1 cellular context compared by ENCODE assay signal in the genomic region with DNA sequence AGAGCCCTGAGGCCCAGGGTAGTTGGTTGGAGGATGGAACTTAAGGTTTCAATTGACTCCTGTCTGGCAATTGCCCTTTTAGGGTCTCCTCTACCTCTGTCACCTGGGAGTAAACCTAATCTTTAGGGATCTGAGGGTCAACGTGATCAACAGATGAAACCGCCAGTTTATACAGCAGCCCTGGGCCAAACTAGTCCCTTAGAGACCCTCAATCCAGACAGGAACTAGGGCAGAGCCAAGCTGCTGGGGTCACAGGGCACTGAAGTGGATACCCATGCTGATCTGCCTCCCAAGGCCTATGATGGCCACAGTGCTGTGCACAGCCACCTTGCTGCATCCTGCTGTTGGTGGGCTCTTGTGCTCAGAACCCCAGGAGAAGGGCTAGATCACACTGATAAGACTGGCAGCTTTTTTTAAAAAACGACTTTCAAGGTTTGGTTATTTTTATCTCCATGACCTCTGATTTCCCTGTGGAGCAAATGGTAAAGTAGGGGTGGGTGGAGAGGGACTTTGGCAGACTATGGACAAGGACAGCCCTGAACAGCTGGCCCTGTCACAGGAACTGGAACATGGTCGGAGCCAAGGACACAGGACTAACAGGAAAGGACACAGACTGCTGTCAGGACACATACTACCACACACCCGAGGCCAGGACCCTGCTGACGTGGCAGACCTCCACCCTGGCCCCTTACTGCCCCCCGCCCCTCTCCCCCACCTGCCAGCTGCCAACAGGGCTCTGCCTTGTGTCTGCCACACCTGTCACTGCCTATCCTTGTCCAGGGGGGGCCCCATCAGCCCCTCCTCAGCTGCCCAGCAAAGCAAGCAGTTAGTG.
A peak's percentile ranks its signal among the peaks of the same experiment; 100 is the strongest.
TF ChIP-seq lines count a peak whose summit lies in the region.

No MANE protein-coding gene starts in this region.

TF ChIP-seq in HepG2, 621 proteins besides CTCF, POLR2A, EP300 and RAD21 (continued from another document and continues in another):
- TF ChIP-seq ZNF687 (CRISPR knock-in tag; IDR thresholded peaks at IDR 0.05) (peak; percentile 85), JARID2 (CRISPR knock-in tag; IDR thresholded peaks at IDR 0.05; ENCODE audit: insufficient replicate concordance) (no peak), YEATS2 (CRISPR knock-in tag; IDR thresholded peaks at IDR 0.05; ENCODE audit: borderline replicate concordance) (peak; percentile 33; the same call in 1 of the 2 replicates), ZNF781 (CRISPR knock-in tag; IDR thresholded peaks at IDR 0.05; ENCODE audit: borderline replicate concordance, not compliant biosample characterization) (peak; percentile 37), NFIB (CRISPR knock-in tag; IDR thresholded peaks at IDR 0.05; ENCODE audit: borderline replicate concordance) (no peak; the same call in 1 of the 2 replicates), XBP1 (CRISPR knock-in tag; IDR thresholded peaks at IDR 0.05) (0 out of 2 replicates have a peak, but pooled peaks have one; percentile 75), ETV5 (CRISPR knock-in tag; IDR thresholded peaks at IDR 0.05; ENCODE audit: borderline replicate concordance) (peak; percentile 73; the same call in 1 of the 2 replicates), ZNF335 (CRISPR knock-in tag; IDR thresholded peaks at IDR 0.05) (0 out of 2 replicates have a peak, but pooled peaks have one; percentile 28), ZBTB40 (IDR thresholded peaks at IDR 0.05) (no peak), ZBTB40 (CRISPR knock-in tag; IDR thresholded peaks at IDR 0.05) (0 out of 2 replicates have a peak, but pooled peaks have one; percentile 36), ZNF547 (CRISPR knock-in tag; IDR thresholded peaks at IDR 0.05) (peak; percentile 62), ZKSCAN8 (CRISPR knock-in tag; IDR thresholded peaks at IDR 0.05; ENCODE audit: borderline replicate concordance) (0 out of 2 replicates have a peak, but pooled peaks have one; percentile 23), ZNF619 (CRISPR knock-in tag; IDR thresholded peaks at IDR 0.05) (peak; percentile 91; the same call in 1 of the 2 replicates), KAT8 (CRISPR knock-in tag; IDR thresholded peaks at IDR 0.05) (peak; percentile 79), IRF2 (CRISPR knock-in tag; IDR thresholded peaks at IDR 0.05) (peak; percentile 66), ZBTB46 (CRISPR knock-in tag; IDR thresholded peaks at IDR 0.05; ENCODE audit: borderline replicate concordance) (no peak), FOXA3 (CRISPR knock-in tag; IDR thresholded peaks at IDR 0.05) (peak; percentile 54), GATAD1 (CRISPR knock-in tag; IDR thresholded peaks at IDR 0.05) (0 out of 2 replicates have a peak, but pooled peaks have one; percentile 28), ZNF101 (CRISPR knock-in tag; IDR thresholded peaks at IDR 0.05; ENCODE audit: borderline replicate concordance, low read depth) (no peak), TCF7 (IDR thresholded peaks at IDR 0.05; ENCODE audit: low read depth) (no peak), ZNF577 (CRISPR knock-in tag; IDR thresholded peaks at IDR 0.05; ENCODE audit: borderline replicate concordance, low read depth) (no peak), SRY (CRISPR knock-in tag; IDR thresholded peaks at IDR 0.05) (no peak)
- TF ChIP-seq, protein P1, sequence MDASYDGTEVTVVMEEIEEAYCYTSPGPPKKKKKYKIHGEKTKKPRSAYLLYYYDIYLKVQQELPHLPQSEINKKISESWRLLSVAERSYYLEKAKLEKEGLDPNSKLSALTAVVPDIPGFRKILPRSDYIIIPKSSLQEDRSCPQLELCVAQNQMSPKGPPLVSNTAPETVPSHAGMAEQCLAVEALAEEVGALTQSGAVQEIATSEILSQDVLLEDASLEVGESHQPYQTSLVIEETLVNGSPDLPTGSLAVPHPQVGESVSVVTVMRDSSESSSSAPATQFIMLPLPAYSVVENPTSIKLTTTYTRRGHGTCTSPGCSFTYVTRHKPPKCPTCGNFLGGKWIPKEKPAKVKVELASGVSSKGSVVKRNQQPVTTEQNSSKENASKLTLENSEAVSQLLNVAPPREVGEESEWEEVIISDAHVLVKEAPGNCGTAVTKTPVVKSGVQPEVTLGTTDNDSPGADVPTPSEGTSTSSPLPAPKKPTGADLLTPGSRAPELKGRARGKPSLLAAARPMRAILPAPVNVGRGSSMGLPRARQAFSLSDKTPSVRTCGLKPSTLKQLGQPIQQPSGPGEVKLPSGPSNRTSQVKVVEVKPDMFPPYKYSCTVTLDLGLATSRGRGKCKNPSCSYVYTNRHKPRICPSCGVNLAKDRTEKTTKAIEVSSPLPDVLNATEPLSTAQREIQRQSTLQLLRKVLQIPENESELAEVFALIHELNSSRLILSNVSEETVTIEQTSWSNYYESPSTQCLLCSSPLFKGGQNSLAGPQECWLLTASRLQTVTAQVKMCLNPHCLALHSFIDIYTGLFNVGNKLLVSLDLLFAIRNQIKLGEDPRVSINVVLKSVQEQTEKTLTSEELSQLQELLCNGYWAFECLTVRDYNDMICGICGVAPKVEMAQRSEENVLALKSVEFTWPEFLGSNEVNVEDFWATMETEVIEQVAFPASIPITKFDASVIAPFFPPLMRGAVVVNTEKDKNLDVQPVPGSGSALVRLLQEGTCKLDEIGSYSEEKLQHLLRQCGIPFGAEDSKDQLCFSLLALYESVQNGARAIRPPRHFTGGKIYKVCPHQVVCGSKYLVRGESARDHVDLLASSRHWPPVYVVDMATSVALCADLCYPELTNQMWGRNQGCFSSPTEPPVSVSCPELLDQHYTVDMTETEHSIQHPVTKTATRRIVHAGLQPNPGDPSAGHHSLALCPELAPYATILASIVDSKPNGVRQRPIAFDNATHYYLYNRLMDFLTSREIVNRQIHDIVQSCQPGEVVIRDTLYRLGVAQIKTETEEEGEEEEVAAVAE (CRISPR knock-in tag; IDR thresholded peaks at IDR 0.05; ENCODE audit: borderline replicate concordance), result 0 out of 2 replicates have a peak, but pooled peaks have one; percentile 12
- TF ChIP-seq, protein P2, sequence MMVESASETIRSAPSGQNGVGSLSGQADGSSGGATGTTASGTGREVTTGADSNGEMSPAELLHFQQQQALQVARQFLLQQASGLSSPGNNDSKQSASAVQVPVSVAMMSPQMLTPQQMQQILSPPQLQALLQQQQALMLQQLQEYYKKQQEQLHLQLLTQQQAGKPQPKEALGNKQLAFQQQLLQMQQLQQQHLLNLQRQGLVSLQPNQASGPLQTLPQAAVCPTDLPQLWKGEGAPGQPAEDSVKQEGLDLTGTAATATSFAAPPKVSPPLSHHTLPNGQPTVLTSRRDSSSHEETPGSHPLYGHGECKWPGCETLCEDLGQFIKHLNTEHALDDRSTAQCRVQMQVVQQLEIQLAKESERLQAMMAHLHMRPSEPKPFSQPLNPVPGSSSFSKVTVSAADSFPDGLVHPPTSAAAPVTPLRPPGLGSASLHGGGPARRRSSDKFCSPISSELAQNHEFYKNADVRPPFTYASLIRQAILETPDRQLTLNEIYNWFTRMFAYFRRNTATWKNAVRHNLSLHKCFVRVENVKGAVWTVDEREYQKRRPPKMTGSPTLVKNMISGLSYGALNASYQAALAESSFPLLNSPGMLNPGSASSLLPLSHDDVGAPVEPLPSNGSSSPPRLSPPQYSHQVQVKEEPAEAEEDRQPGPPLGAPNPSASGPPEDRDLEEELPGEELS (CRISPR knock-in tag; IDR thresholded peaks at IDR 0.05), result peak; percentile 51; the same call in 1 of the 2 replicates
- TF ChIP-seq, protein P3, sequence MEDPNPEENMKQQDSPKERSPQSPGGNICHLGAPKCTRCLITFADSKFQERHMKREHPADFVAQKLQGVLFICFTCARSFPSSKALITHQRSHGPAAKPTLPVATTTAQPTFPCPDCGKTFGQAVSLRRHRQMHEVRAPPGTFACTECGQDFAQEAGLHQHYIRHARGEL (CRISPR knock-in tag; IDR thresholded peaks at IDR 0.05), result 0 out of 2 replicates have a peak, but pooled peaks have one; percentile 12
- TF ChIP-seq, protein P4, sequence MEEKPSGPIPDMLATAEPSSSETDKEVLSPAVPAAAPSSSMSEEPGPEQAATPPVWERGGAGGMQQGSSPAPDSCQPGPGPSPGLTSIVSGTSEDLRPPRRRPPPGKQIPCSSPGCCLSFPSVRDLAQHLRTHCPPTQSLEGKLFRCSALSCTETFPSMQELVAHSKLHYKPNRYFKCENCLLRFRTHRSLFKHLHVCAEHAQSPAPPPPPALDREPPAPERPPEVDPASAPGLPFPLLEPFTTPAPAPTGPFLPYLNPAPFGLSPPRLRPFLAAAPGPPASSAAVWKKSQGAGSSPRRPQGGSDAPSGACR (CRISPR knock-in tag; IDR thresholded peaks at IDR 0.05), result peak; percentile 86; the same call in 1 of the 2 replicates
